In genomic region chr1:236394016-236394481, GRCh38 we compare ENCODE assay signal across 8 cellular contexts.
A peak's percentile ranks its signal among the peaks of the same experiment; 100 is the strongest.
DNase-seq lines count a peak whose midpoint lies in the region; ATAC-seq and TF ChIP-seq lines count a peak whose summit lies in the region.

Gene EDARADD, plus strand, starts transcription at chr1:236394286. Its CDS starts 159 bp downstream, at chr1:236394445.

- peaks cover 62% of the 10 kb centered on the region for H3K27me3 Mint-ChIP-seq in nephron (ENCODE audit: low read depth)

- no peaks in the 10 kb centered on the region for H3K9me3 Mint-ChIP-seq in nephron

- in situ Hi-C loops in KBM-7 (cut with MboI; ENCODE audit: low pct_unique_long_range_greater_than_20kb, low sequenced_read_pairs) = no loop called here

- no peak within 1 kb of the TSS for H3K27ac Mint-ChIP-seq in nephron

- peaks cover 4% of the 10 kb centered on the region for H3K36me3 Mint-ChIP-seq in nephron (ENCODE audit: low read depth)

- peaks cover 6% of the 10 kb centered on the region for H3K4me1 Mint-ChIP-seq in nephron

- H3K4me3 Mint-ChIP-seq in nephron = peak within 1 kb of the TSS; percentile 81 to 91 (median 90)

- DNase-seq in CD1c-positive myeloid dendritic cell (ENCODE audit: extremely low spot score) = peak; percentile 19
- DNase-seq in KBM-7 = peak; percentile 68
- DNase-seq in choroid plexus epithelial cell (ENCODE audit: low read depth) = peak; percentile 38
- DNase-seq in foreskin melanocyte = no peak
- DNase-seq in NCI-H2107 (lab: John Stamatoyannopoulos, UW) = no peak
- DNase-seq in NCI-H510A (lab: John Stamatoyannopoulos, UW) = no peak

- no peak for TF ChIP-seq CTCF in choroid plexus epithelial cell (conservative IDR thresholded peaks at IDR 0.05; ENCODE audit: low read depth, low read length)
- no peak for TF ChIP-seq CTCF in nephron (IDR thresholded peaks at IDR 0.05; ENCODE audit: unreplicated experiment in 3 of 3)

- ATAC-seq in GM18868 (IDR thresholded peaks at IDR 0.05; ENCODE audit: unreplicated experiment) = no peak

- H3K4me3 ChIP-seq in choroid plexus epithelial cell (ENCODE audit: low read depth, low read length) = peak within 1 kb of the TSS; percentile 64

Comparison
In these comparisons a context has a peak if more than half of its experiments do, and no peak if none do; other contexts are left out.
1. DNase-seq: peak in CD1c-positive myeloid dendritic cell (single experiment), KBM-7 (single experiment) and choroid plexus epithelial cell (single experiment); none in foreskin melanocyte (single experiment), NCI-H2107 (single experiment) and NCI-H510A (single experiment).